Comparison of ENCODE assay signal across 22 cellular contexts in genomic region chr2:19866741-19867140, GRCh38. TPM values are rescaled to one million over a fixed set of nuclear protein-coding genes. Genes with fewer than 3 reads are reported as not detected.
A peak's percentile ranks its signal among the peaks of the same experiment; 100 is the strongest.
DNase-seq lines count a peak whose midpoint lies in the region; ATAC-seq, FAIRE-seq and TF ChIP-seq lines count a peak whose summit lies in the region.
"Had no signal": no experiment of that assay in that cellular context is flagged by ENCODE, and none has a peak within 500 bp of the region (broad histone marks: within the 10 kb centered on the region; RNA-seq: fewer than 3 reads in every experiment).

No MANE protein-coding gene starts in this region.

- no peak overlapping the region for H3K9ac ChIP-seq in HepG2 (ENCODE audit: insufficient read depth, low read depth, low read length)

- H3K4me2 ChIP-seq in HepG2 (ENCODE audit: low read depth, low read length), result no peak overlapping the region

- 16% methylated on average over 2 of the region's 2 CpGs for WGBS in HepG2 (ENCODE audit: low lambda C conversion rate)
- no CpG with 5 or more reads among the region's 2 CpGs for WGBS in right lobe of liver (ENCODE audit: insufficient coverage, low coverage, low lambda C conversion rate, missing lambda C conversion rate)

- TF ChIP-seq POLR2A in HepG2 (IDR thresholded peaks at IDR 0.05; ENCODE audit: insufficient read depth in 1 of 2, low read depth in 2 of 2, low read length in 2 of 2), result no peak
- TF ChIP-seq POLR2A in right lobe of liver (IDR thresholded peaks at IDR 0.05), result no peak

- DNase-seq in HepG2 (ENCODE audit: low spot score) (no peak), right lobe of liver (no peak), renal cortical epithelial cell (ENCODE audit: low read depth) (peak; percentile 83), left lobe of liver (ENCODE audit: low spot score) (no peak), foreskin melanocyte (no peak), globus pallidus (ENCODE audit: low spot score) (no peak)
- DNase-seq: activated naive CD8-positive, alpha-beta T cell treated with anti-CD3 and anti-CD28 coated beads, Interleukin-2, amount 50 U/mL, for 24 hours; brain microvascular endothelial cell; hippocampal formation; midbrain; NCI-H1436; NCI-H748 treated with DMSO at 0.1 percent for 48 hours; psoas muscle; T1000; testis had no signal

- CTCF ChIA-PET in HepG2 (lab: Yijun Ruan, JAX; ENCODE audit: low intra/inter-chr PET ratio, low total read pairs), result no interaction called here

- H3K4me1 ChIP-seq in HepG2 (ENCODE audit: insufficient read depth, low read length) (peaks cover 37% of the 10 kb centered on the region), right lobe of liver (peaks cover 0 to 6% (median 0%) of the 10 kb centered on the region in 4 donors)

- in situ Hi-C loops in HepG2 (cut with HindIII; ENCODE audit: extremely low pct_ligation_motif_present, low pct_unique_long_range_greater_than_20kb), result loop anchor here (10.0 kb wide), 1 partner anchor 1112 kb away; no protein-coding TSS in a partner anchor

- H3K36me3 ChIP-seq in HepG2 (replicated peaks in 1 of 2; ENCODE audit: control insufficient read depth in 1 of 2, insufficient read depth in 2 of 2, low read length in 2 of 2) (no peaks in the 10 kb centered on the region), right lobe of liver (no peaks in the 10 kb centered on the region)
- H3K36me3 ChIP-seq: brain microvascular endothelial cell had no signal

- no TSS peak for BruUV-seq in HepG2 (replicated peaks; lab: Mats Ljungman, UMichigan)

- TF ChIP-seq CTCF in HepG2 (CRISPR knock-in tag; IDR thresholded peaks at IDR 0.05) (no peak), right lobe of liver (IDR thresholded peaks at IDR 0.05) (no peak)

- H3K27me3 ChIP-seq in HepG2 (ENCODE audit: control insufficient read depth in 1 of 2, insufficient read depth in 2 of 2, low read length in 2 of 2) (peaks cover 5 to 22% of the 10 kb centered on the region in 2 experiments; a peak in 3 of 5 replicates), right lobe of liver (no peaks in the 10 kb centered on the region)
- H3K27me3 ChIP-seq: brain microvascular endothelial cell, testis had no signal

- no peaks in the 10 kb centered on the region for H3K9me3 ChIP-seq in HepG2 (ENCODE audit: low read length)
- H3K9me3 ChIP-seq in right lobe of liver, result no peaks in the 10 kb centered on the region
- H3K9me3 ChIP-seq: psoas muscle, testis had no signal

- TF ChIP-seq RAD21 in HepG2 (CRISPR knock-in tag; IDR thresholded peaks at IDR 0.05), result no peak

- H2AFZ ChIP-seq in HepG2 (ENCODE audit: low read length), result no peak overlapping the region

- POLR2A ChIA-PET in HepG2 (lab: Yijun Ruan, JAX), result no interaction called here

- TF ChIP-seq EP300 in HepG2 (IDR thresholded peaks at IDR 0.05; ENCODE audit: low read depth in 2 of 2, low read length in 2 of 2), result no peak
- no peak for TF ChIP-seq EP300 in HepG2 (CRISPR knock-in tag; IDR thresholded peaks at IDR 0.05; ENCODE audit: borderline replicate concordance)

- H4K20me1 ChIP-seq in HepG2 (ENCODE audit: insufficient read depth, low read length), result no peaks in the 10 kb centered on the region

- FAIRE-seq in HepG2 (lab: Jason Lieb, UNC), result no peak
- FAIRE-seq: keratinocyte had no signal

- H3K4me3 ChIP-seq in HepG2 (replicated peaks in 1 of 3; ENCODE audit: insufficient read depth in 1 of 3, low read depth in 2 of 3, low read length in 3 of 3) (no peak overlapping the region), right lobe of liver (no peak overlapping the region)
- H3K4me3 ChIP-seq: coronary artery, psoas muscle, testis had no signal

- H3K27ac ChIP-seq in HepG2 (ENCODE audit: extremely low read length, insufficient read depth, low read length) (no peak overlapping the region), right lobe of liver (no peak overlapping the region)
- H3K27ac ChIP-seq: 22Rv1, brain microvascular endothelial cell, coronary artery, psoas muscle, testis had no signal

- ATAC-seq in HepG2 (peak; percentile 13; the same call in 1 of the 3 replicates), right lobe of liver (no peak), HG02798 (IDR thresholded peaks at IDR 0.05; ENCODE audit: poor library complexity, unreplicated experiment) (peak; percentile 33), HG03457 (IDR thresholded peaks at IDR 0.05; ENCODE audit: unreplicated experiment) (peak; percentile 47), left lobe of liver (no peak)
- ATAC-seq: activated CD4-positive, CD25-positive, alpha-beta regulatory T cell treated with anti-CD3 and anti-CD28 coated beads, Interleukin-2, amount 50 U/mL, for 24 hours; activated naive CD8-positive, alpha-beta T cell treated with anti-CD3 and anti-CD28 coated beads, Interleukin-2, amount 50 U/mL, for 24 hours; HCT116; psoas muscle had no signal

- H3K79me2 ChIP-seq in HepG2 (ENCODE audit: insufficient read depth, low read length), result no peaks in the 10 kb centered on the region

- intact Hi-C loops in HepG2 (cut with micrococcal nuclease; ENCODE audit: unreplicated experiment) (loop anchor here (10.0 kb wide), 1 partner anchor 1432 kb away; no protein-coding TSS in a partner anchor), right lobe of liver (cut with DNase I) (loop anchor here in 1 of 2 donors (10.0 kb wide), 1 partner anchor 512 kb away; the partner anchor contains the start of gene OSR1)

TF ChIP-seq in HepG2, 621 proteins besides CTCF, POLR2A, EP300 and RAD21:
- TF ChIP-seq ZNF513 (CRISPR knock-in tag; conservative IDR thresholded peaks at IDR 0.05) (no peak), ZNF446 (CRISPR knock-in tag; IDR thresholded peaks at IDR 0.05) (no peak), MTF1 (CRISPR knock-in tag; IDR thresholded peaks at IDR 0.05) (no peak), ZMYM3 (CRISPR knock-in tag; IDR thresholded peaks at IDR 0.05) (no peak), MEIS2 (CRISPR knock-in tag; IDR thresholded peaks at IDR 0.05) (no peak), SALL2 (CRISPR knock-in tag; IDR thresholded peaks at IDR 0.05) (no peak), PRMT3 (CRISPR knock-in tag; IDR thresholded peaks at IDR 0.05; ENCODE audit: borderline replicate concordance, low read depth) (no peak), HNRNPL (IDR thresholded peaks at IDR 0.05; ENCODE audit: low read depth, low read length) (no peak)

RNA-seq across cellular contexts. Expression of gene TTC32, which starts 35.0 kb away (rescaled TPM):
- total RNA-seq in HepG2 (2016; rRNA removed; fragmentation: Illumina TruSeq; extraction: Trizol), result 18.5 and 21.6 TPM in 2 replicates
- 3.0 and 3.8 TPM in 2 replicates for total RNA-seq in HepG2 (2016; cell fraction: cytosol; rRNA removed; fragmentation: Illumina TruSeq; extraction: Trizol; ENCODE audit: low read depth)
- 16.3 and 24.1 TPM in 2 replicates for total RNA-seq in HepG2 (2016; cell fraction: insoluble cytoplasmic fraction; rRNA removed; fragmentation: Illumina TruSeq; extraction: Trizol)
- total RNA-seq in HepG2 (2016; cell fraction: membrane; rRNA removed; fragmentation: Illumina TruSeq; extraction: Trizol), result 6.2 and 7.0 TPM in 2 replicates
- total RNA-seq in HepG2 (2016; cell fraction: nucleus; rRNA removed; fragmentation: Illumina TruSeq; extraction: Trizol), result 45.3 and 49.4 TPM in 2 replicates
- polyA plus RNA-seq in HepG2 (2011; rRNA removed), result 31.8 and 38.3 TPM in 2 replicates
- polyA plus RNA-seq in HepG2 (2011; cell fraction: cytosol; rRNA removed), result 13.5 and 15.6 TPM in 2 replicates
- 66.0 and 79.3 TPM in 2 replicates for polyA plus RNA-seq in HepG2 (2011; cell fraction: nucleus; rRNA removed)
- polyA plus RNA-seq in HepG2 (2012), result 26.1 and 41.0 TPM in 2 replicates
- polyA plus RNA-seq in HepG2 (2016; cell fraction: cytosol; fragmentation: Illumina TruSeq; extraction: Trizol; ENCODE audit: low read depth), result 2.9 TPM in 2 replicates
- polyA plus RNA-seq in HepG2 (2016; cell fraction: insoluble cytoplasmic fraction; fragmentation: Illumina TruSeq; extraction: Trizol; ENCODE audit: low read depth), result 21.5 and 26.4 TPM in 2 replicates
- polyA plus RNA-seq in HepG2 (2016; cell fraction: membrane; fragmentation: Illumina TruSeq; extraction: Trizol; ENCODE audit: low read depth), result 5.4 and 6.1 TPM in 2 replicates
- 65.4 and 67.3 TPM in 2 replicates for polyA plus RNA-seq in HepG2 (2016; cell fraction: nucleus; fragmentation: Illumina TruSeq; extraction: Trizol; ENCODE audit: insufficient read depth, low read depth)
- 14.4 and 14.7 TPM in 2 replicates for polyA minus RNA-seq in HepG2 (2011; rRNA and poly(A)+ RNA removed; ENCODE audit: low replicate concordance)
- 5.5 and 7.4 TPM in 2 replicates for polyA minus RNA-seq in HepG2 (2011; cell fraction: cytosol; rRNA and poly(A)+ RNA removed)
- polyA minus RNA-seq in HepG2 (2011; cell fraction: nucleus; rRNA and poly(A)+ RNA removed), result 107 and 122 TPM in 2 replicates
- total RNA-seq in right lobe of liver, result 1 to 10 TPM; 2.4 to 5.5 (median 3.8) TPM
- total RNA-seq in renal cortical epithelial cell, result 5.2 and 19.1 TPM in 2 replicates
- 4.9 TPM for total RNA-seq in left lobe of liver

Comparison
In these comparisons a context has a peak if more than half of its experiments do, and no peak if none do; other contexts are left out.
1. ATAC-seq: peak in HepG2 (single experiment), HG02798 (single experiment) and HG03457 (single experiment); none in right lobe of liver (0 of 4) and left lobe of liver (single experiment).